In genomic region chr13:43195551-43195950, GRCh38 we compare ENCODE assay signal across 16 cellular contexts.
DNase-seq lines count a peak whose midpoint lies in the region; ATAC-seq and TF ChIP-seq lines count a peak whose summit lies in the region.
"Had no signal": no experiment of that assay in that cellular context is flagged by ENCODE, and none has a peak within 500 bp of the region (broad histone marks: within the 10 kb centered on the region; RNA-seq: fewer than 3 reads in every experiment).

No MANE protein-coding gene starts in this region.

- H2BK15ac ChIP-seq in H9 (ENCODE audit: low read depth, low read length): no peak overlapping the region

- H2AFZ ChIP-seq in H9 (ENCODE audit: low read length): no peak overlapping the region

- in situ Hi-C loops in HAP-1 (cut with MboI; ENCODE audit: low sequenced_read_pairs): no loop called here

- H2BK12ac ChIP-seq in H9 (ENCODE audit: insufficient read length, low read depth, low read length): no peak overlapping the region

- peak; percentile 2 for DNase-seq in DMS53 (lab: John Stamatoyannopoulos, UW)
- no peak for DNase-seq in DMS53 treated with DMSO at 0.1 percent for 48 hours (lab: John Stamatoyannopoulos, UW; ENCODE audit: unreplicated experiment)
- no peak for DNase-seq in H9
- DNase-seq in RPMI7951 (ENCODE audit: low read depth): peak; percentile 6
- DNase-seq in iPS DF 6.9 (ENCODE audit: low read depth, low spot score): peak; percentile 7
- DNase-seq in stimulated activated naive CD8-positive, alpha-beta T cell treated with anti-CD3 and anti-CD28 coated beads, Interleukin-15, Interleukin-2, amounts not matched to agents 100 U/mL and 50 U/mL, for 24 hours: no peak
- no peak for DNase-seq in HAP-1 (ENCODE audit: low spot score in 2 of 2)
- DNase-seq: activated CD4-positive, alpha-beta T cell treated with anti-CD3 and anti-CD28 coated beads for 1 hour; activated CD8-positive, alpha-beta memory T cell treated with anti-CD3 and anti-CD28 coated beads, Interleukin-2, amount 50 U/mL, for 48 hours; activated naive CD4-positive, alpha-beta T cell treated with Interleukin-2 at 50 U/mL for 16 hours; CD4-positive, alpha-beta memory T cell; NCI-H510A had no signal

- no peak overlapping the region for H3T11ph ChIP-seq in H9 (ENCODE audit: low read length)

- no peak overlapping the region for H3K56ac ChIP-seq in H9 (ENCODE audit: insufficient read length, low read depth, low read length)

- no peak overlapping the region for H2AK5ac ChIP-seq in H9 (ENCODE audit: insufficient read length, low read length)

- H3K18ac ChIP-seq in H9 (ENCODE audit: insufficient read length, low read depth, low read length): no peak overlapping the region

- no peaks in the 10 kb centered on the region for H3K79me1 ChIP-seq in H9 (ENCODE audit: insufficient read depth, low read depth, low read length, poor library complexity, severe bottlenecking)

- H3K4ac ChIP-seq in H9 (ENCODE audit: low read depth, low read length): no peak overlapping the region

- peaks cover 33% of the 10 kb centered on the region for H3K27me3 Mint-ChIP-seq in H9 (ENCODE audit: low read depth)

- H4K91ac ChIP-seq in H9 (ENCODE audit: insufficient read length, low read depth, low read length): no peak overlapping the region

- H2BK5ac ChIP-seq in H9 (ENCODE audit: insufficient read length, low read length): no peak overlapping the region

- H3K9ac ChIP-seq in H9 (ENCODE audit: extremely low read depth, insufficient read length, low read length): no peak overlapping the region

- no peaks in the 10 kb centered on the region for H3K9me3 Mint-ChIP-seq in H9
- H3K9me3 Mint-ChIP-seq: CD4-positive, alpha-beta memory T cell; T-helper 2 cell treated with Interferon-gamma antibody and Interleukin-4, amounts not matched to agents 5 μg/mL and 100 μg/mL, for 36 hours had no signal

- H3K4me1 Mint-ChIP-seq in H9: no peaks in the 10 kb centered on the region
- H3K4me1 Mint-ChIP-seq: CD4-positive, alpha-beta memory T cell had no signal

- no peak overlapping the region for H3K27ac Mint-ChIP-seq in H9
- H3K27ac Mint-ChIP-seq: CD4-positive, alpha-beta memory T cell; IgD-negative memory B cell; T-helper 2 cell treated with Interferon-gamma antibody and Interleukin-4, amounts not matched to agents 5 μg/mL and 100 μg/mL, for 36 hours had no signal

- no peak overlapping the region for H4K8ac ChIP-seq in H9 (replicated peaks; ENCODE audit: insufficient read length, low read depth, low read length)

- H3K36me3 Mint-ChIP-seq in H9 (ENCODE audit: insufficient read depth in 1 of 3, low read depth in 3 of 3): no peaks in the 10 kb centered on the region
- H3K36me3 Mint-ChIP-seq: CD4-positive, alpha-beta memory T cell had no signal

- H3K23me2 ChIP-seq in H9 (ENCODE audit: insufficient read length, low read depth, low read length, poor library complexity, severe bottlenecking): no peaks in the 10 kb centered on the region

- no CpG with 5 or more reads among the region's 4 CpGs for WGBS in H9 (ENCODE audit: extremely low coverage, insufficient read length, low lambda C conversion rate)
- no CpG with 5 or more reads among the region's 4 CpGs for WGBS in iPS DF 6.9 (ENCODE audit: insufficient coverage, insufficient read length)

- ATAC-seq in GM19023 (IDR thresholded peaks at IDR 0.05; ENCODE audit: unreplicated experiment): no peak
- ATAC-seq in stimulated activated naive CD8-positive, alpha-beta T cell treated with anti-CD3 and anti-CD28 coated beads, Interleukin-15, Interleukin-2, amounts not matched to agents 100 U/mL and 50 U/mL, for 24 hours: no peak

- no peak overlapping the region for H3K14ac ChIP-seq in H9 (ENCODE audit: insufficient read depth, low read length)

- H2BK20ac ChIP-seq in H9 (ENCODE audit: low read depth, low read length, poor library complexity, severe bottlenecking): no peak overlapping the region

- no peak overlapping the region for H3K4me2 ChIP-seq in H9 (ENCODE audit: insufficient read depth, insufficient read length, low read length)

- H3K23ac ChIP-seq in H9 (ENCODE audit: insufficient read length, low read depth, low read length): no peak overlapping the region

- no peaks in the 10 kb centered on the region for H3K9me3 ChIP-seq in H9 (ENCODE audit: control insufficient read depth, low read depth, low read length)
- no peaks in the 10 kb centered on the region for H3K9me3 ChIP-seq in iPS DF 6.9 (ENCODE audit: control insufficient read depth, insufficient read depth, low read length)
- no peaks in the 10 kb centered on the region for H3K9me3 ChIP-seq in HAP-1
- H3K9me3 ChIP-seq: left ventricle myocardium inferior had no signal

- H3K36me3 ChIP-seq in iPS DF 6.9 (ENCODE audit: control insufficient read depth, insufficient read depth, low read length): no peaks in the 10 kb centered on the region
- H3K36me3 ChIP-seq in HAP-1 (replicated peaks): no peaks in the 10 kb centered on the region
- H3K36me3 ChIP-seq: left ventricle myocardium inferior had no signal

- H3K4me1 ChIP-seq in H9 (ENCODE audit: insufficient read depth, low read length): no peaks in the 10 kb centered on the region
- H3K4me1 ChIP-seq in iPS DF 6.9 (ENCODE audit: control insufficient read depth, insufficient read depth, low read length): no peaks in the 10 kb centered on the region
- no peaks in the 10 kb centered on the region for H3K4me1 ChIP-seq in HAP-1

- no peak overlapping the region for H3K4me3 Mint-ChIP-seq in H9
- H3K4me3 Mint-ChIP-seq: CD4-positive, alpha-beta memory T cell; IgD-negative memory B cell; T-helper 2 cell treated with Interferon-gamma antibody and Interleukin-4, amounts not matched to agents 5 μg/mL and 100 μg/mL, for 36 hours had no signal

- H3K4me3 ChIP-seq in iPS DF 6.9 (ENCODE audit: low read length) (no peak overlapping the region), HAP-1 (no peak overlapping the region)
- H3K4me3 ChIP-seq: left ventricle myocardium inferior had no signal

- H4K20me1 ChIP-seq in H9 (ENCODE audit: control insufficient read depth, insufficient read depth, insufficient read length): no peaks in the 10 kb centered on the region

- TF ChIP-seq CTCF in H9 (conservative IDR thresholded peaks at IDR 0.05): peak; percentile 41; the same call in 2 of the 3 replicates

- H3K27ac ChIP-seq in H9 (ENCODE audit: insufficient read length, low read depth, low read length) (no peak overlapping the region), iPS DF 6.9 (ENCODE audit: low read length) (no peak overlapping the region)
- H3K27ac ChIP-seq: left ventricle myocardium inferior had no signal

- no peaks in the 10 kb centered on the region for H3K79me2 ChIP-seq in H9 (ENCODE audit: insufficient read depth, low read length)

- H4K5ac ChIP-seq in H9 (ENCODE audit: insufficient read length, low read depth, low read length): no peak overlapping the region

- H2BK120ac ChIP-seq in H9 (ENCODE audit: low read depth, low read length, poor library complexity, severe bottlenecking): no peak overlapping the region

- H3K27me3 ChIP-seq in H9 (ENCODE audit: insufficient read depth, low read length) (no peaks in the 10 kb centered on the region), iPS DF 6.9 (ENCODE audit: control insufficient read depth, insufficient read depth, low read length) (no peaks in the 10 kb centered on the region; the same call in 1 of the 2 replicates), HAP-1 (ENCODE audit: low read depth) (no peaks in the 10 kb centered on the region; the same call in 1 of the 2 replicates)

Comparison
In these comparisons a context has a peak if more than half of its experiments do, and no peak if none do; other contexts are left out.
1. DNase-seq: peak in DMS53 (single experiment), RPMI7951 (single experiment) and iPS DF 6.9 (single experiment); none in DMS53 treated with DMSO at 0.1 percent for 48 hours (single experiment), H9 (single experiment), stimulated activated naive CD8-positive, alpha-beta T cell treated with anti-CD3 and anti-CD28 coated beads, Interleukin-15, Interleukin-2, amounts not matched to agents 100 U/mL and 50 U/mL, for 24 hours (single experiment) and HAP-1 (0 of 2).